In genomic region chr1:236472850-236473788, GRCh38 we compare ENCODE assay signal across 20 cellular contexts. TPM values are rescaled to one million over a fixed set of nuclear protein-coding genes. Genes with fewer than 3 reads are reported as not detected.
DNase-seq lines count a peak whose midpoint lies in the region; ATAC-seq and TF ChIP-seq lines count a peak whose summit lies in the region.
"Had no signal": no experiment of that assay in that cellular context is flagged by ENCODE, and none has a peak within 500 bp of the region (broad histone marks: within the 10 kb centered on the region; RNA-seq: fewer than 3 reads in every experiment).

No MANE protein-coding gene starts in this region.

- H3K27ac ChIP-seq in SK-N-MC: no peak overlapping the region
- H3K27ac ChIP-seq in mesendoderm (ENCODE audit: low read depth, low read length): no peak overlapping the region
- no peak overlapping the region for H3K27ac ChIP-seq in transverse colon
- H3K27ac ChIP-seq: A549, SJSA1 had no signal

- no peaks in the 10 kb centered on the region for H3K27me3 ChIP-seq in mesendoderm (ENCODE audit: insufficient read depth, low read length, poor library complexity)
- no peaks in the 10 kb centered on the region for H3K27me3 ChIP-seq in transverse colon
- H3K27me3 ChIP-seq: SJSA1 had no signal

- H2BK120ac ChIP-seq in mesendoderm (ENCODE audit: low read depth, low read length): no peak overlapping the region

- H3K27ac Mint-ChIP-seq in activated naive CD4-positive, alpha-beta T cell treated with anti-CD3 and anti-CD28 coated beads, Interleukin-2, amount 50 U/mL, for 24 hours: peak overlapping the region; percentile 51
- no peak overlapping the region for H3K27ac Mint-ChIP-seq in activated naive CD4-positive, alpha-beta T cell treated with anti-CD3 and anti-CD28 coated beads, Interleukin-2, amount 50 U/mL, for 72 hours
- H3K27ac Mint-ChIP-seq: B cell, IgD-negative memory B cell had no signal

- no peak overlapping the region for H2AK5ac ChIP-seq in mesendoderm (ENCODE audit: low read length)

- TF ChIP-seq POLR2A in transverse colon (IDR thresholded peaks at IDR 0.05): no peak

- H3K9ac ChIP-seq in SK-N-MC (ENCODE audit: insufficient read length): no peak overlapping the region
- no peak overlapping the region for H3K9ac ChIP-seq in mesendoderm (ENCODE audit: low read length)

- intact Hi-C loops in transverse colon (cut with DNase I; ENCODE audit: low total_unique reads): no loop called here

- H3K4me2 ChIP-seq in mesendoderm (ENCODE audit: low read length): no peak overlapping the region
- H3K4me2 ChIP-seq: A549 had no signal

- H3K4me1 Mint-ChIP-seq in activated naive CD4-positive, alpha-beta T cell treated with anti-CD3 and anti-CD28 coated beads, Interleukin-2, amount 50 U/mL, for 24 hours: no peaks in the 10 kb centered on the region
- no peaks in the 10 kb centered on the region for H3K4me1 Mint-ChIP-seq in activated T-cell treated with anti-CD3 and anti-CD28 coated beads, Interleukin-2, amount 50 U/mL, for 4 hours (ENCODE audit: low read depth)
- H3K4me1 Mint-ChIP-seq: B cell, CD14-positive monocyte, IgD-negative memory B cell had no signal

- no peaks in the 10 kb centered on the region for H3K79me2 ChIP-seq in mesendoderm (ENCODE audit: control insufficient read depth, insufficient read depth, low read length)

- no peaks in the 10 kb centered on the region for H3K36me3 ChIP-seq in SK-N-MC (ENCODE audit: insufficient read depth, low read length)
- no peaks in the 10 kb centered on the region for H3K36me3 ChIP-seq in mesendoderm (ENCODE audit: control insufficient read depth, insufficient read depth, low read length)
- H3K36me3 ChIP-seq in transverse colon: no peaks in the 10 kb centered on the region
- H3K36me3 ChIP-seq: SJSA1 had no signal

- no peak overlapping the region for H3K23ac ChIP-seq in mesendoderm (ENCODE audit: low read length)

- no peak overlapping the region for H4K5ac ChIP-seq in mesendoderm (ENCODE audit: low read length)

- no peak overlapping the region for H4K8ac ChIP-seq in mesendoderm (ENCODE audit: low read depth, low read length)

- H3K79me1 ChIP-seq in mesendoderm (ENCODE audit: low read length): no peaks in the 10 kb centered on the region

- no peak for ATAC-seq in activated naive CD4-positive, alpha-beta T cell treated with anti-CD3 and anti-CD28 coated beads, Interleukin-2, amount 50 U/mL, for 72 hours
- no peak for ATAC-seq in activated T-cell treated with anti-CD3 and anti-CD28 coated beads, Interleukin-2, amount 50 U/mL, for 4 hours
- ATAC-seq: A549, HCT116 had no signal

- H3K18ac ChIP-seq in mesendoderm (ENCODE audit: low read length): no peak overlapping the region

- no peaks in the 10 kb centered on the region for H3K36me3 Mint-ChIP-seq in activated naive CD4-positive, alpha-beta T cell treated with anti-CD3 and anti-CD28 coated beads, Interleukin-2, amount 50 U/mL, for 24 hours
- no peaks in the 10 kb centered on the region for H3K36me3 Mint-ChIP-seq in activated naive CD4-positive, alpha-beta T cell treated with anti-CD3 and anti-CD28 coated beads, Interleukin-2, amount 50 U/mL, for 72 hours
- no peaks in the 10 kb centered on the region for H3K36me3 Mint-ChIP-seq in activated T-cell treated with anti-CD3 and anti-CD28 coated beads, Interleukin-2, amount 50 U/mL, for 4 hours (ENCODE audit: insufficient read depth)
- H3K36me3 Mint-ChIP-seq: CD14-positive monocyte, IgD-negative memory B cell had no signal

- DNase-seq in activated naive CD4-positive, alpha-beta T cell treated with anti-CD3 and anti-CD28 coated beads, Interleukin-2, amount 50 U/mL, for 72 hours (ENCODE audit: low spot score in 2 of 2): no peak
- DNase-seq in SK-N-MC (ENCODE audit: low read depth, low spot score): no peak
- DNase-seq in mesendoderm: peak; percentile 40
- DNase-seq in transverse colon: no peak
- no peak for DNase-seq in NCI-H1930 (lab: John Stamatoyannopoulos, UW)
- no peak for DNase-seq in activated T-cell treated with anti-CD3 and anti-CD28 coated beads, Interleukin-2, amount 50 U/mL, for 4 hours
- DNase-seq: EL, GF-D8, Karpas-422, MV-4-11, NCI-H1694 treated with DMSO at 0.1 percent for 48 hours, NCI-H774 had no signal

- no peak overlapping the region for H3K56ac ChIP-seq in mesendoderm (ENCODE audit: low read length)

- no peaks in the 10 kb centered on the region for H3K9me3 Mint-ChIP-seq in activated naive CD4-positive, alpha-beta T cell treated with anti-CD3 and anti-CD28 coated beads, Interleukin-2, amount 50 U/mL, for 24 hours
- H3K9me3 Mint-ChIP-seq in activated naive CD4-positive, alpha-beta T cell treated with anti-CD3 and anti-CD28 coated beads, Interleukin-2, amount 50 U/mL, for 72 hours: no peaks in the 10 kb centered on the region
- no peaks in the 10 kb centered on the region for H3K9me3 Mint-ChIP-seq in activated T-cell treated with anti-CD3 and anti-CD28 coated beads, Interleukin-2, amount 50 U/mL, for 4 hours
- H3K9me3 Mint-ChIP-seq: CD14-positive monocyte, IgD-negative memory B cell had no signal

- peak overlapping the region; percentile 48 for H3K4me3 ChIP-seq in SK-N-MC
- no peak overlapping the region for H3K4me3 ChIP-seq in mesendoderm (ENCODE audit: low read length)
- H3K4me3 ChIP-seq in transverse colon: no peak overlapping the region
- H3K4me3 ChIP-seq: A549, SJSA1 had no signal

- H3K4me3 Mint-ChIP-seq in activated naive CD4-positive, alpha-beta T cell treated with anti-CD3 and anti-CD28 coated beads, Interleukin-2, amount 50 U/mL, for 24 hours: no peak overlapping the region
- no peak overlapping the region for H3K4me3 Mint-ChIP-seq in activated T-cell treated with anti-CD3 and anti-CD28 coated beads, Interleukin-2, amount 50 U/mL, for 4 hours
- H3K4me3 Mint-ChIP-seq: B cell, CD14-positive monocyte had no signal

- H3K9me3 ChIP-seq in SK-N-MC (ENCODE audit: low read depth, low read length): no peaks in the 10 kb centered on the region
- H3K9me3 ChIP-seq in transverse colon: no peaks in the 10 kb centered on the region
- H3K9me3 ChIP-seq: A549, SJSA1 had no signal

- H3K27me3 Mint-ChIP-seq in activated naive CD4-positive, alpha-beta T cell treated with anti-CD3 and anti-CD28 coated beads, Interleukin-2, amount 50 U/mL, for 24 hours: no peaks in the 10 kb centered on the region
- peaks cover under 1% of the 10 kb centered on the region for H3K27me3 Mint-ChIP-seq in activated T-cell treated with anti-CD3 and anti-CD28 coated beads, Interleukin-2, amount 50 U/mL, for 4 hours (ENCODE audit: low read depth)

- H3K4ac ChIP-seq in mesendoderm (ENCODE audit: low read depth, low read length): no peak overlapping the region

- in situ Hi-C loops in transverse colon (cut with MboI; ENCODE audit: low pct_ligation_motif_present in 1 of 4, low pct_unique_long_range_greater_than_20kb in 1 of 4, low sequenced_read_pairs in 3 of 4): no loop called here

- no peak for TF ChIP-seq CTCF in transverse colon (IDR thresholded peaks at IDR 0.05)

- WGBS in mesendoderm (ENCODE audit: extremely low coverage, insufficient coverage, low lambda C conversion rate): no CpG with 5 or more reads among the region's 17 CpGs
- 79 to 82% methylated on average over 10 to 17 of the region's 17 CpGs for WGBS in transverse colon (ENCODE audit: low coverage in 1 of 2), 2 donors

- H3K4me1 ChIP-seq in mesendoderm (ENCODE audit: control insufficient read depth, low read depth, low read length) (peaks cover 4% of the 10 kb centered on the region), transverse colon (no peaks in the 10 kb centered on the region)
- H3K4me1 ChIP-seq: A549, SJSA1 had no signal

- H2BK15ac ChIP-seq in mesendoderm (replicated peaks; ENCODE audit: low read depth): no peak overlapping the region

- TF ChIP-seq EP300 in transverse colon (IDR thresholded peaks at IDR 0.05; ENCODE audit: low read depth): no peak

- H2BK5ac ChIP-seq in mesendoderm (ENCODE audit: low read length): no peak overlapping the region

RNA-seq across cellular contexts. Expression of gene LGALS8, which starts 50.7 kb away (rescaled TPM):
- 100 to 1,000 TPM; 132 to 156 TPM for total RNA-seq in activated naive CD4-positive, alpha-beta T cell treated with anti-CD3 and anti-CD28 coated beads, Interleukin-2, amount 50 U/mL, for 72 hours
- 7.7 TPM for polyA plus RNA-seq in mesendoderm (2013, experiment 1 of 2)
- polyA plus RNA-seq in mesendoderm (2013, experiment 2 of 2): 7.9 TPM
- 10 to 100 TPM; 38.2 to 88.1 (median 59.3) TPM for total RNA-seq in transverse colon
- 10 to 100 TPM; 59.7 to 73.2 (median 60.9) TPM for total RNA-seq in activated T-cell treated with anti-CD3 and anti-CD28 coated beads, Interleukin-2, amount 50 U/mL, for 4 hours
- total RNA-seq: OCI-LY7 had no signal
